ENCODE assay signal across 10 cellular contexts in the genomic region with DNA sequence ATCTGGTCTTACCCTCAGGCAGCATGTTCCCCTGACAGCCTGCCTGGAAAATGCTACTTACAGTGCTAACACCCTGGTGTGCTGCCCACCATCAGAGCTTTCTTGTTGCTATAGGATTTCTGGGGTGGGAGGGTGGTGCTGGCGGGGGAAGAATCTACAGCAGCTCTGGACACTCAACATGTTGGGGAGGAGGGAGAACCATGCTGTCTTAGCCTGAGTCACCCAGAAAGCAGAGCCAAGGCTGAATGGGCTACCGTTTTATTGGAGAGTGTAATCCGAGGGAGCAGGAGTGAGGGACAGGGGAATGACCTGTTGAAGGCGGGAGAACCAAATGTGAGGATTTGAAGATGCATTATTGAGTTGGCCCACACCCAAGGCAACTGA. TPM values are rescaled to one million over a fixed set of nuclear protein-coding genes. Genes with fewer than 3 reads are reported as not detected.
DNase-seq lines count a peak whose midpoint lies in the region; ATAC-seq and TF ChIP-seq lines count a peak whose summit lies in the region.
"Had no signal": no experiment of that assay in that cellular context is flagged by ENCODE, and none has a peak within 500 bp of the region (broad histone marks: within the 10 kb centered on the region; RNA-seq: fewer than 3 reads in every experiment).

No MANE protein-coding gene starts in this region.

- no peak for TF ChIP-seq CTCF in SK-N-SH (IDR thresholded peaks at IDR 0.05)

- H3K9ac ChIP-seq in SK-N-SH = no peak overlapping the region

- DNase-seq in EL (peak; percentile 45), SK-N-SH (no peak), MV-4-11 (lab: John Stamatoyannopoulos, UW) (no peak), right cardiac atrium (no peak), globus pallidus (ENCODE audit: low spot score) (no peak), HUDEP-2 (lab: John Stamatoyannopoulos, UW; ENCODE audit: unreplicated experiment in 76 of 76) (no peak)
- DNase-seq: HFFc6, T-cell had no signal

- H3F3A ChIP-seq in SK-N-SH (replicated peaks; ENCODE audit: insufficient read depth) = no peaks in the 10 kb centered on the region

- H3K36me3 ChIP-seq in SK-N-SH (replicated peaks in 1 of 2; ENCODE audit: control insufficient read depth in 1 of 2, insufficient read depth in 2 of 2, low read length in 1 of 2) = no peaks in the 10 kb centered on the region

- no peaks in the 10 kb centered on the region for H3K9me3 ChIP-seq in SK-N-SH
- H3K9me3 ChIP-seq in right cardiac atrium (ENCODE audit: control insufficient read depth, low read length) = no peaks in the 10 kb centered on the region

- H3K27ac ChIP-seq in SK-N-SH (ENCODE audit: low read depth in 2 of 2, low read length in 1 of 2) (no peak overlapping the region), right cardiac atrium (ENCODE audit: low read length) (no peak overlapping the region)

- POLR2A ChIA-PET in SK-N-SH (lab: Yijun Ruan, JAX) = no interaction called here

- H2AFZ ChIP-seq in SK-N-SH (ENCODE audit: low read depth) = no peak overlapping the region

- WGBS in SK-N-SH (ENCODE audit: low lambda C conversion rate) = 87% methylated on average over 4 of the region's 4 CpGs
- 68% methylated on average over 4 of the region's 4 CpGs for WGBS in right cardiac atrium

- intact Hi-C loops in right cardiac atrium (cut with DNase I) = loop anchor here in 2 of 4 donors (5.0 to 10.0 kb wide), 2 partner anchors 410 to 417 kb away; no protein-coding TSS in a partner anchor

- CTCF ChIA-PET in SK-N-SH (lab: Yijun Ruan, JAX) = interaction anchor here (1.0 to 15.3 kb wide), 9 partner anchors 10 to 1162 kb away, joined by 3 to 322 read pairs (median 19); no protein-coding TSS in a partner anchor

- ATAC-seq in GM19328 (IDR thresholded peaks at IDR 0.05; ENCODE audit: unreplicated experiment) (peak; percentile 23), HG02870 (IDR thresholded peaks at IDR 0.05; ENCODE audit: unreplicated experiment) (peak; percentile 16), right cardiac atrium (no peak)

- H3K27me3 ChIP-seq in SK-N-SH (ENCODE audit: insufficient read depth) (no peaks in the 10 kb centered on the region), right cardiac atrium (ENCODE audit: control insufficient read depth, insufficient read depth) (no peaks in the 10 kb centered on the region)

- no peak for TF ChIP-seq EP300 in SK-N-SH (IDR thresholded peaks at IDR 0.05; ENCODE audit: borderline replicate concordance in 1 of 2, low read depth in 1 of 2, low read length in 1 of 2)

- peak overlapping the region; percentile 7; the same call in 1 of the 2 replicates for H3K4me2 ChIP-seq in SK-N-SH

- H4K20me1 ChIP-seq in SK-N-SH (ENCODE audit: insufficient read depth) = no peaks in the 10 kb centered on the region

- TF ChIP-seq RAD21 in SK-N-SH (IDR thresholded peaks at IDR 0.05; ENCODE audit: low read length) = no peak

- H3K4me1 ChIP-seq in SK-N-SH (ENCODE audit: control insufficient read depth in 1 of 2, insufficient read depth in 2 of 2, low read depth in 1 of 2, low read length in 1 of 2) = peaks cover 3 to 9% of the 10 kb centered on the region in 2 experiments; a peak in 2 of 4 replicates
- H3K4me1 ChIP-seq in right cardiac atrium (ENCODE audit: control insufficient read depth, insufficient read depth, low read length) = no peaks in the 10 kb centered on the region

- H3K79me2 ChIP-seq in SK-N-SH (ENCODE audit: insufficient read depth) = no peaks in the 10 kb centered on the region

- H3K9me2 ChIP-seq in SK-N-SH = no peaks in the 10 kb centered on the region

- H3K4me3 ChIP-seq in SK-N-SH (ENCODE audit: low read depth in 2 of 2, low read length in 1 of 2) (no peak overlapping the region), right cardiac atrium (ENCODE audit: low read length) (no peak overlapping the region)

TF ChIP-seq in SK-N-SH, 30 proteins besides CTCF, POLR2A, EP300 and RAD21:
- TF ChIP-seq RCOR1 (IDR thresholded peaks at IDR 0.05; ENCODE audit: low read length) = no peak
- TF ChIP-seq JUND (IDR thresholded peaks at IDR 0.05) = no peak
- no peak for TF ChIP-seq SMC3 (IDR thresholded peaks at IDR 0.05; ENCODE audit: low read depth, low read length)
- TF ChIP-seq ELF1 (IDR thresholded peaks at IDR 0.05) = no peak
- no peak for TF ChIP-seq EZH2phosphoT487 (IDR thresholded peaks at IDR 0.05; ENCODE audit: borderline replicate concordance, low read depth)
- TF ChIP-seq TEAD4 (IDR thresholded peaks at IDR 0.05; ENCODE audit: borderline replicate concordance, insufficient read depth) = no peak
- no peak for TF ChIP-seq FOSL2 (IDR thresholded peaks at IDR 0.05; ENCODE audit: borderline replicate concordance, low read depth)
- TF ChIP-seq CHD2 (IDR thresholded peaks at IDR 0.05; ENCODE audit: low read length, partially characterized antibody) = no peak
- TF ChIP-seq RFX5 (IDR thresholded peaks at IDR 0.05; ENCODE audit: low read length) = no peak
- TF ChIP-seq SIN3A (IDR thresholded peaks at IDR 0.05; ENCODE audit: borderline replicate concordance, low read depth, low read length) = no peak
TF ChIP-seq in SK-N-SH: peak in this region for 0.

RNA-seq across cellular contexts. Expression of gene MFSD1, which starts 45.6 kb away (rescaled TPM):
- polyA plus RNA-seq in SK-N-SH (2012; rRNA removed) (44.9 and 70.4 TPM in 2 replicates), right cardiac atrium (21.9 TPM)
- polyA plus RNA-seq in SK-N-SH (2012; cell fraction: cytosol; rRNA removed) = 62.0 and 65.7 TPM in 2 replicates
- 21.3 and 43.6 TPM in 2 replicates for polyA plus RNA-seq in SK-N-SH (2012; cell fraction: nucleus; rRNA removed)
- 10 to 100 TPM; 33.7 to 50.8 (median 35.5) TPM for total RNA-seq in right cardiac atrium

Comparison
In these comparisons a context has a peak if more than half of its experiments do, and no peak if none do; other contexts are left out.
1. ATAC-seq: peak in GM19328 (single experiment) and HG02870 (single experiment); none in right cardiac atrium (0 of 2).